Comparison of ENCODE assay signal across 12 cellular contexts in the genomic region with DNA sequence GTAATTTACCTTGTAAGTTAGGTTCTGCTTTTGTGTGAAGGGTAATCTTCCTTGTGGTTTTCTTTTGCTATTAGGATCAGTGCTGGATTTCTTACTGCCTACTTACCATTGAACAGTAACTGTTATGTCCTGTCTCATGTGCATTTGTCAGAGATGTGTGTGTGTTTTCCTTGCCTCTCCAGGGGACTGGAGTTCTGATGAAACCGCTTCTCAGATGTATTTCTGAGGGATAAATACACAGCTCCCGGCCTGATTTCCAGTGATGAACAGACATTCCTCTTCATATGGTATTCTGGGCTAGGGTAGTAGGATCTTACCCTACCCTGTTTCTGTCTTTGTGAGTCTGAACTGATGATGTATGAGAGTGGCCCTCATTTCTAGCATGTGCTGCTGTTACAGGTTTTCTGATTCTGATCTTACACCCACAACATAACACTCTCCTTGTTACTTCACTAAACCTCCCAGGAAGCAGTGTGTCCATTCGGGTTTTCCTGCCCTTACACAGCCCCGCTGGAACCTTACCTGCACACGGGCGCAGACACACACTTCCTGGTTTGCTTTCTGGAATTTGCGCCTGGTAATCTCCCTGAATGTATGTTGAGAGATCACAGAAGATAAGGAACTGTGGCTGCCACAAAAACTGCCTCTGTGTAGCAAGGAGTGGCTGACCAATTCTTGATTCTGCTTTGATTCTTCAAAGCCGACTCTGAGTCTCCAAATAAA. TPM values are rescaled to one million over a fixed set of nuclear protein-coding genes. Genes with fewer than 3 reads are reported as not detected.
A peak's percentile ranks its signal among the peaks of the same experiment; 100 is the strongest.
DNase-seq lines count a peak whose midpoint lies in the region; ATAC-seq, FAIRE-seq and TF ChIP-seq lines count a peak whose summit lies in the region.
"Had no signal": no experiment of that assay in that cellular context is flagged by ENCODE, and none has a peak within 500 bp of the region (broad histone marks: within the 10 kb centered on the region; RNA-seq: fewer than 3 reads in every experiment).

No MANE protein-coding gene starts in this region.

- intact Hi-C loops in pancreas (cut with DNase I), result no loop called here
- intact Hi-C loops in PC-9 (cut with micrococcal nuclease; ENCODE audit: unreplicated experiment), result no loop called here

- H3K27ac Mint-ChIP-seq in H9, result peak overlapping the region; percentile 31 to 70 (median 54); a peak in 5 of 7 replicates
- peak overlapping the region; percentile 36 for H3K27ac Mint-ChIP-seq in endothelial cell (ENCODE audit: unreplicated experiment)

- H3K4me2 ChIP-seq in H9 (ENCODE audit: insufficient read depth, insufficient read length, low read length) (no peak overlapping the region), PC-9 (no peak overlapping the region)

- H2AFZ ChIP-seq in H9 (ENCODE audit: low read length), result no peak overlapping the region
- H2AFZ ChIP-seq in PC-9, result no peak overlapping the region

- peak; percentile 17 to 61 (median 60) for ATAC-seq in pancreas
- ATAC-seq in HG02981 (IDR thresholded peaks at IDR 0.05; ENCODE audit: unreplicated experiment), result no peak

- H3K9me2 ChIP-seq in PC-9 (ENCODE audit: insufficient read depth), result no peaks in the 10 kb centered on the region

- H2BK120ac ChIP-seq in H9 (ENCODE audit: low read depth, low read length, poor library complexity, severe bottlenecking), result no peak overlapping the region

- DNase-seq in H9 (no peak), SKM-1 (lab: John Stamatoyannopoulos, UW; ENCODE audit: unreplicated experiment) (peak; percentile 9), endothelial cell (ENCODE audit: low spot score) (no peak), pancreas (no peak), CD1c-positive myeloid dendritic cell (ENCODE audit: extremely low spot score) (no peak), PC-9 (no peak)
- DNase-seq: activated CD8-positive, alpha-beta memory T cell treated with anti-CD3 and anti-CD28 coated beads, Interleukin-2, amount 50 U/mL, for 48 hours; DMS79 treated with DMSO at 0.1 percent for 48 hours; NCI-H446 treated with DMSO at 0.1 percent for 48 hours had no signal

- no peaks in the 10 kb centered on the region for H4K20me1 ChIP-seq in H9 (ENCODE audit: control insufficient read depth, insufficient read depth, insufficient read length)
- no peaks in the 10 kb centered on the region for H4K20me1 ChIP-seq in PC-9 (ENCODE audit: insufficient read depth)

- H3K18ac ChIP-seq in H9 (ENCODE audit: insufficient read length, low read depth, low read length), result peak overlapping the region; percentile 44

- no peak overlapping the region for H3K9ac ChIP-seq in H9 (ENCODE audit: extremely low read depth, insufficient read length, low read length)

- H3K4me3 ChIP-seq in pancreas (no peak overlapping the region), PC-9 (no peak overlapping the region)
- H3K4me3 ChIP-seq: SJSA1 had no signal

- no peak overlapping the region for H3K56ac ChIP-seq in H9 (ENCODE audit: insufficient read length, low read depth, low read length)

- H3K27me3 ChIP-seq in H9 (ENCODE audit: insufficient read depth, low read length), result no peaks in the 10 kb centered on the region
- no peaks in the 10 kb centered on the region for H3K27me3 ChIP-seq in pancreas
- no peaks in the 10 kb centered on the region for H3K27me3 ChIP-seq in PC-9 (ENCODE audit: insufficient read depth, low read depth)
- H3K27me3 ChIP-seq: SJSA1 had no signal

- peaks cover 4% of the 10 kb centered on the region; the same call in 1 of the 2 replicates for H3F3A ChIP-seq in PC-9 (ENCODE audit: insufficient read depth, low read depth)

- H3K36me3 ChIP-seq in pancreas, result no peaks in the 10 kb centered on the region
- H3K36me3 ChIP-seq in PC-9 (ENCODE audit: low read depth), result peaks cover 36% of the 10 kb centered on the region

- H3K27me3 Mint-ChIP-seq in H9 (ENCODE audit: low read depth), result no peaks in the 10 kb centered on the region
- H3K27me3 Mint-ChIP-seq in endothelial cell (ENCODE audit: unreplicated experiment), result peaks cover 7% of the 10 kb centered on the region

- no peak for FAIRE-seq in pancreas (lab: Jason Lieb, UNC)
- FAIRE-seq: GM18507 had no signal

- H3K36me3 Mint-ChIP-seq in H9 (ENCODE audit: insufficient read depth in 1 of 3, low read depth in 3 of 3), result peaks cover 62 to 69% (median 62%) of the 10 kb centered on the region in 3 experiments
- peaks cover 34% of the 10 kb centered on the region for H3K36me3 Mint-ChIP-seq in endothelial cell (ENCODE audit: low read depth, unreplicated experiment)

- peaks cover 50% of the 10 kb centered on the region; the same call in 1 of the 2 replicates for H3K79me2 ChIP-seq in H9 (ENCODE audit: insufficient read depth, low read length)
- peaks cover 87% of the 10 kb centered on the region for H3K79me2 ChIP-seq in PC-9 (ENCODE audit: low read depth)

- no peak overlapping the region for H2BK12ac ChIP-seq in H9 (ENCODE audit: insufficient read length, low read depth, low read length)

- no peak overlapping the region for H3T11ph ChIP-seq in H9 (ENCODE audit: low read length)

- no TSS peak for BruUV-seq in PC-9 (replicated peaks; lab: Mats Ljungman, UMichigan)

- no peak overlapping the region for H4K8ac ChIP-seq in H9 (replicated peaks; ENCODE audit: insufficient read length, low read depth, low read length)

- H3K23ac ChIP-seq in H9 (ENCODE audit: insufficient read length, low read depth, low read length), result no peak overlapping the region

- H3K4me3 Mint-ChIP-seq in H9 (no peak overlapping the region), endothelial cell (ENCODE audit: unreplicated experiment) (peak overlapping the region; percentile 17)

- peaks cover 11% of the 10 kb centered on the region for H3K9me3 ChIP-seq in H9 (ENCODE audit: control insufficient read depth, low read depth, low read length)
- no peaks in the 10 kb centered on the region for H3K9me3 ChIP-seq in pancreas
- H3K9me3 ChIP-seq in PC-9 (ENCODE audit: insufficient read depth, low read depth), result peaks cover 21% of the 10 kb centered on the region
- H3K9me3 ChIP-seq: SJSA1 had no signal

- peaks cover 13% of the 10 kb centered on the region for H3K79me1 ChIP-seq in H9 (ENCODE audit: insufficient read depth, low read depth, low read length, poor library complexity, severe bottlenecking)

- CTCF ChIA-PET in PC-9 (lab: Charles Lee), result no interaction called here

- H2BK5ac ChIP-seq in H9 (ENCODE audit: insufficient read length, low read length), result no peak overlapping the region

- no peak overlapping the region for H3K27ac ChIP-seq in H9 (ENCODE audit: insufficient read length, low read depth, low read length)
- H3K27ac ChIP-seq in pancreas, result peak overlapping the region in 2 of 4 donors; percentile 13 to 17
- no peak overlapping the region for H3K27ac ChIP-seq in PC-9
- H3K27ac ChIP-seq: SJSA1 had no signal

- H3K9me3 Mint-ChIP-seq in H9, result peaks cover 26 to 38% of the 10 kb centered on the region in 2 experiments
- H3K9me3 Mint-ChIP-seq in endothelial cell (ENCODE audit: unreplicated experiment), result peaks cover 4% of the 10 kb centered on the region

- H3K4me1 ChIP-seq in H9 (ENCODE audit: insufficient read depth, low read length) (peaks cover 3% of the 10 kb centered on the region; the same call in 1 of the 2 replicates), pancreas (peaks cover 0 to 7% (median 0%) of the 10 kb centered on the region in 3 donors), PC-9 (replicated peaks; ENCODE audit: insufficient read depth) (no peaks in the 10 kb centered on the region)

- no peak overlapping the region for H4K5ac ChIP-seq in H9 (ENCODE audit: insufficient read length, low read depth, low read length)

- H4K91ac ChIP-seq in H9 (ENCODE audit: insufficient read length, low read depth, low read length), result no peak overlapping the region

- H3K4me1 Mint-ChIP-seq in H9 (peaks cover 6 to 12% of the 10 kb centered on the region in 2 experiments; a peak in 3 of 4 replicates), endothelial cell (ENCODE audit: unreplicated experiment) (peaks cover 15% of the 10 kb centered on the region)

- POLR2A ChIA-PET in PC-9 (lab: Charles Lee; ENCODE audit: unreplicated experiment), result no interaction called here

- no peak overlapping the region for H3K4ac ChIP-seq in H9 (ENCODE audit: low read depth, low read length)

- no peak overlapping the region for H2BK20ac ChIP-seq in H9 (ENCODE audit: low read depth, low read length, poor library complexity, severe bottlenecking)

- no peaks in the 10 kb centered on the region for H3K23me2 ChIP-seq in H9 (ENCODE audit: insufficient read length, low read depth, low read length, poor library complexity, severe bottlenecking)

- no CpG with 5 or more reads among the region's 8 CpGs for WGBS in H9 (ENCODE audit: extremely low coverage, insufficient read length, low lambda C conversion rate)
- WGBS in pancreas, 2 donors, result 54 to 59% methylated on average over 8 of the region's 8 CpGs

- H2AK5ac ChIP-seq in H9 (ENCODE audit: insufficient read length, low read length), result no peak overlapping the region

- no peak overlapping the region for H2BK15ac ChIP-seq in H9 (ENCODE audit: low read depth, low read length)

- no peak for TF ChIP-seq CTCF in H9 (conservative IDR thresholded peaks at IDR 0.05)
- TF ChIP-seq CTCF in endothelial cell (IDR thresholded peaks at IDR 0.05; ENCODE audit: unreplicated experiment), result no peak
- TF ChIP-seq CTCF in pancreas (IDR thresholded peaks at IDR 0.05), result no peak
- no peak for TF ChIP-seq CTCF in PC-9 (conservative IDR thresholded peaks at IDR 0.05)

- H3K14ac ChIP-seq in H9 (ENCODE audit: insufficient read depth, low read length), result no peak overlapping the region

RNA-seq across cellular contexts. Expression of gene PAK2, which starts 14.7 kb away (rescaled TPM):
- total RNA-seq in H9 (2021) (60.8 and 65.7 TPM in 2 replicates), endothelial cell (ENCODE audit: unreplicated experiment) (116 TPM), pancreas (10 to 100 TPM; 12.4 to 36.2 (median 22.0) TPM), PC-9 (2021) (78.6 and 113 TPM in 2 replicates)
- polyA plus RNA-seq in pancreas, result 1 to 10 TPM; 7.5 to 9.8 TPM

RNA-seq across cellular contexts. Expression of gene PIGX, which starts 42.2 kb away (rescaled TPM):
- total RNA-seq in H9 (2021) (18.1 and 20.0 TPM in 2 replicates), endothelial cell (ENCODE audit: unreplicated experiment) (35.7 TPM), pancreas (10 to 100 TPM in 2 of 6 donors, 1 to 10 TPM in 4; 8.6 to 12.2 (median 9.5) TPM), PC-9 (2021) (47.6 and 52.9 TPM in 2 replicates)
- polyA plus RNA-seq in pancreas, result 10 to 100 TPM in 1 of 2 donors, 1 to 10 TPM in 1; 4.5 to 11.1 TPM

RNA-seq across cellular contexts. Expression of gene CEP19, which starts 42.3 kb away (rescaled TPM):
- total RNA-seq in H9 (2021), result 1.2 and 1.3 TPM in 2 replicates
- total RNA-seq in endothelial cell (ENCODE audit: unreplicated experiment), result 6.0 TPM
- total RNA-seq in pancreas, result 1 to 10 TPM in 1 of 6 donors, under 1 TPM in 5; 0.23 to 1.4 (median 0.57) TPM
- polyA plus RNA-seq in pancreas, result under 1 TPM; 0.52 to 0.53 TPM
- 3.4 and 5.5 TPM in 2 replicates for total RNA-seq in PC-9 (2021)
